In genomic region chr22:36352775-36353507, GRCh38 we compare ENCODE assay signal across 8 cellular contexts. TPM values are rescaled to one million over a fixed set of nuclear protein-coding genes. Genes with fewer than 3 reads are reported as not detected.
DNase-seq lines count a peak whose midpoint lies in the region; ATAC-seq and TF ChIP-seq lines count a peak whose summit lies in the region.

No MANE protein-coding gene starts in this region.

- CTCF ChIA-PET in activated CD8-positive, alpha-beta T cell treated with anti-CD3 and anti-CD28 coated beads, Interleukin-2, amount 10 ng/mL, durations not matched to agents 7 days and 5 days (lab: Charles Lee), result interaction anchor here (0.7 to 2.3 kb wide), 12 partner anchors 9 to 117 kb away, joined by 3 to 14 read pairs (median 5); no protein-coding TSS in a partner anchor

- H3K4me3 ChIP-seq in HUES6 (ENCODE audit: low read depth, low read length) (no peak overlapping the region), left ventricle myocardium inferior (peak overlapping the region; percentile 43), smooth muscle cell (no peak overlapping the region)

- H4K20me1 ChIP-seq in smooth muscle cell (ENCODE audit: low read depth), result peaks cover 100% of the 10 kb centered on the region

- peak; percentile 74 for DNase-seq in activated CD8-positive, alpha-beta T cell treated with anti-CD3 and anti-CD28 coated beads, Interleukin-2, amount 10 ng/mL, durations not matched to agents 7 days and 5 days
- DNase-seq in left ventricle myocardium inferior (peak; percentile 64), smooth muscle cell (lab: John Stamatoyannopoulos, UW; ENCODE audit: unreplicated experiment) (no peak), A172 (ENCODE audit: low spot score) (no peak), SIG-M5 treated with dmso at 0.1 percent for 504 hours (lab: John Stamatoyannopoulos, UW; ENCODE audit: unreplicated experiment) (no peak), NCI-H2107 treated with DMSO at 0.1 percent for 48 hours (lab: John Stamatoyannopoulos, UW; ENCODE audit: unreplicated experiment) (no peak)

- peak overlapping the region; percentile 86 for H3K27ac Mint-ChIP-seq in activated CD8-positive, alpha-beta T cell treated with anti-CD3 and anti-CD28 coated beads, Interleukin-2, amount 10 ng/mL, durations not matched to agents 7 days and 5 days

- H3K27me3 ChIP-seq in HUES6 (ENCODE audit: control insufficient read depth, insufficient read depth, low read length) (no peaks in the 10 kb centered on the region), left ventricle myocardium inferior (ENCODE audit: low read depth) (no peaks in the 10 kb centered on the region), smooth muscle cell (ENCODE audit: low read depth) (no peaks in the 10 kb centered on the region)

- WGBS in smooth muscle cell (ENCODE audit: low lambda C conversion rate), result 79% methylated on average over 16 of the region's 16 CpGs

- H3K4me2 ChIP-seq in smooth muscle cell, result peak overlapping the region; percentile 77

- H3K9me3 ChIP-seq in HUES6 (ENCODE audit: control insufficient read depth, insufficient read depth, low read depth, low read length) (no peaks in the 10 kb centered on the region), left ventricle myocardium inferior (replicated peaks) (no peaks in the 10 kb centered on the region), smooth muscle cell (replicated peaks; ENCODE audit: low read depth) (no peaks in the 10 kb centered on the region)

- POLR2A ChIA-PET in activated CD8-positive, alpha-beta T cell treated with anti-CD3 and anti-CD28 coated beads, Interleukin-2, amount 10 ng/mL, durations not matched to agents 7 days and 5 days (lab: Charles Lee), result interaction anchor here (0.6 to 2.1 kb wide), 8 partner anchors 13 to 53 kb away, joined by 3 to 14 read pairs (median 5); no protein-coding TSS in a partner anchor

- no peaks in the 10 kb centered on the region for H3K9me3 Mint-ChIP-seq in activated CD8-positive, alpha-beta T cell treated with anti-CD3 and anti-CD28 coated beads, Interleukin-2, amount 10 ng/mL, durations not matched to agents 7 days and 5 days (ENCODE audit: insufficient read depth)

- H2AFZ ChIP-seq in smooth muscle cell (ENCODE audit: low read depth), result no peak overlapping the region

- peaks cover 99% of the 10 kb centered on the region for H3K79me2 ChIP-seq in smooth muscle cell (ENCODE audit: low read depth)

- no peak overlapping the region for H3K9ac ChIP-seq in HUES6 (ENCODE audit: low read length)
- H3K9ac ChIP-seq in smooth muscle cell (ENCODE audit: low read depth), result peak overlapping the region; percentile 19

- H3K4me1 Mint-ChIP-seq in activated CD8-positive, alpha-beta T cell treated with anti-CD3 and anti-CD28 coated beads, Interleukin-2, amount 10 ng/mL, durations not matched to agents 7 days and 5 days (ENCODE audit: low read depth), result peaks cover 87% of the 10 kb centered on the region

- peaks cover 65% of the 10 kb centered on the region for H3F3A ChIP-seq in smooth muscle cell (ENCODE audit: low read depth)

- TF ChIP-seq CTCF in left ventricle myocardium inferior (IDR thresholded peaks at IDR 0.05; ENCODE audit: borderline replicate concordance), result no peak
- no peak for TF ChIP-seq CTCF in smooth muscle cell (IDR thresholded peaks at IDR 0.05; ENCODE audit: borderline replicate concordance, insufficient read depth, poor library complexity, severe bottlenecking)

- H3K27ac ChIP-seq in HUES6 (ENCODE audit: low read depth, low read length) (0 out of 2 replicates have a peak overlapping the region, but pooled peaks have one; percentile 21), left ventricle myocardium inferior (replicated peaks) (peak overlapping the region; percentile 100), smooth muscle cell (ENCODE audit: low read depth) (peak overlapping the region; percentile 82)

- H3K36me3 Mint-ChIP-seq in activated CD8-positive, alpha-beta T cell treated with anti-CD3 and anti-CD28 coated beads, Interleukin-2, amount 10 ng/mL, durations not matched to agents 7 days and 5 days (ENCODE audit: low read depth), result peaks cover 61% of the 10 kb centered on the region

- H3K4me1 ChIP-seq in HUES6 (ENCODE audit: control insufficient read depth, insufficient read depth, low read length) (peaks cover 56% of the 10 kb centered on the region), left ventricle myocardium inferior (peaks cover 99% of the 10 kb centered on the region), smooth muscle cell (ENCODE audit: low read depth) (peaks cover 47% of the 10 kb centered on the region)

- H3K36me3 ChIP-seq in HUES6 (ENCODE audit: control insufficient read depth, insufficient read depth, low read length) (peaks cover 12% of the 10 kb centered on the region), left ventricle myocardium inferior (peaks cover 12% of the 10 kb centered on the region), smooth muscle cell (ENCODE audit: low read depth) (no peaks in the 10 kb centered on the region)

- H3K27me3 Mint-ChIP-seq in activated CD8-positive, alpha-beta T cell treated with anti-CD3 and anti-CD28 coated beads, Interleukin-2, amount 10 ng/mL, durations not matched to agents 7 days and 5 days (ENCODE audit: low read depth), result no peaks in the 10 kb centered on the region

- intact Hi-C loops in left ventricle myocardium inferior (cut with micrococcal nuclease), result no loop called here

- ATAC-seq in activated CD8-positive, alpha-beta T cell treated with anti-CD3 and anti-CD28 coated beads, Interleukin-2, amount 10 ng/mL, durations not matched to agents 7 days and 5 days, result peak; percentile 31
- ATAC-seq in HG03097 (IDR thresholded peaks at IDR 0.05; ENCODE audit: low FRiP score, unreplicated experiment), result no peak

- H3K4me3 Mint-ChIP-seq in activated CD8-positive, alpha-beta T cell treated with anti-CD3 and anti-CD28 coated beads, Interleukin-2, amount 10 ng/mL, durations not matched to agents 7 days and 5 days, result peak overlapping the region; percentile 36

RNA-seq across cellular contexts. Expression of gene MYH9, which starts 34.8 kb away (rescaled TPM):
- 100 to 1,000 TPM; 857 to 883 TPM for total RNA-seq in activated CD8-positive, alpha-beta T cell treated with anti-CD3 and anti-CD28 coated beads, Interleukin-2, amount 10 ng/mL, durations not matched to agents 7 days and 5 days
- 150 TPM for total RNA-seq in left ventricle myocardium inferior
- total RNA-seq in smooth muscle cell, result 350 and 378 TPM in 2 replicates
- 361 and 382 TPM in 2 replicates for polyA plus RNA-seq in smooth muscle cell
- 180 and 245 TPM in 2 replicates for total RNA-seq in A172 (2014; rRNA removed; shearing (Covaris generic))

Comparison
In these comparisons a context has a peak if more than half of its experiments do, and no peak if none do; other contexts are left out.
1. H3K27ac ChIP-seq: peak in every context shown above with its lines; median percentile 100 in left ventricle myocardium inferior; 82 in smooth muscle cell; 21 in HUES6.
2. DNase-seq: peak in activated CD8-positive, alpha-beta T cell treated with anti-CD3 and anti-CD28 coated beads, Interleukin-2, amount 10 ng/mL, durations not matched to agents 7 days and 5 days (single experiment) and left ventricle myocardium inferior (single experiment); none in smooth muscle cell (single experiment), A172 (single experiment), SIG-M5 treated with dmso at 0.1 percent for 504 hours (single experiment) and NCI-H2107 treated with DMSO at 0.1 percent for 48 hours (single experiment).